ENCODE assay signal across 8 cellular contexts in the genomic region with DNA sequence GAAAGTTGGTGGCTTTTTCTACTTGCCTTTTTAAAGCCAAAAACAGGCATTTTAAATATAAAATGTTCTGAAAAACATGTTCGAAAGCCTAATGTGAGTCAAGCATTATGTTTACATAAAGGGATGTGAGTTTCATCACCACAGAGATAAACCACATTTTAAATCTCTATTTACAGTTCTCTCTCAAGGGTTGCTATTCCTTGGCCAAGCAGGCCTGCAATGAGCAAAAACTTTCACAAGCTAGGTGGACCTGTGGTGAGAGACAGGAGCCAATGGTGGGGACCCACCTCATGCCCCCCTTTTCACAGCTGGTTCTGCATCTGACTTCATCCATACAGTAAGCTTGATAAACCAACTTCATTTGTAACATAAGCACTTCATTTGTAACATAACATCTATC.
DNase-seq lines count a peak whose midpoint lies in the region; ATAC-seq and TF ChIP-seq lines count a peak whose summit lies in the region.

No MANE protein-coding gene starts in this region.

- H3K4me3 Mint-ChIP-seq in activated CD4-positive, alpha-beta memory T cell treated with anti-CD3 and anti-CD28 coated beads, Interleukin-2, amount 10 ng/mL, durations not matched to agents 7 days and 5 days = no peak overlapping the region

- no peak overlapping the region for H2BK12ac ChIP-seq in mesenchymal stem cell (ENCODE audit: low read length in 2 of 2)
- H2BK12ac ChIP-seq in neuronal stem cell (ENCODE audit: low read length) = no peak overlapping the region

- H3K14ac ChIP-seq in mesenchymal stem cell (ENCODE audit: low read length in 2 of 2) (no peak overlapping the region), neuronal stem cell (ENCODE audit: low read length) (no peak overlapping the region)

- H3K27ac Mint-ChIP-seq in activated CD4-positive, alpha-beta memory T cell treated with anti-CD3 and anti-CD28 coated beads, Interleukin-2, amount 10 ng/mL, durations not matched to agents 7 days and 5 days = peak overlapping the region; percentile 29

- no peak overlapping the region for H3K27ac ChIP-seq in AG04450 (ENCODE audit: low read depth, low read length)
- no peak overlapping the region for H3K27ac ChIP-seq in mesenchymal stem cell (ENCODE audit: low read length, poor library complexity, severe bottlenecking)
- no peak overlapping the region for H3K27ac ChIP-seq in neuronal stem cell (replicated peaks; ENCODE audit: low read length)

- no peak overlapping the region for H4K8ac ChIP-seq in mesenchymal stem cell (ENCODE audit: low read length)
- no peak overlapping the region for H4K8ac ChIP-seq in neuronal stem cell (ENCODE audit: low read depth, low read length)

- H3K4ac ChIP-seq in mesenchymal stem cell (ENCODE audit: low read depth in 1 of 2, low read length in 2 of 2) = no peak overlapping the region
- H3K4ac ChIP-seq in neuronal stem cell (ENCODE audit: low read length) = no peak overlapping the region

- no peak overlapping the region for H2AFZ ChIP-seq in mesenchymal stem cell (ENCODE audit: low read depth, low read length)
- no peak overlapping the region for H2AFZ ChIP-seq in neuronal stem cell (ENCODE audit: low read length)

- no peak overlapping the region for H3K4me3 ChIP-seq in AG04450 (ENCODE audit: low read depth, low read length)
- H3K4me3 ChIP-seq in mesenchymal stem cell (ENCODE audit: insufficient read depth in 1 of 2, low read depth in 1 of 2, low read length in 2 of 2) = peak overlapping the region in 1 of 2 experiments; percentile 6
- no peak overlapping the region for H3K4me3 ChIP-seq in neuronal stem cell (ENCODE audit: low read length in 2 of 2)

- no peak overlapping the region for H4K91ac ChIP-seq in mesenchymal stem cell (ENCODE audit: low read length)
- H4K91ac ChIP-seq in neuronal stem cell (ENCODE audit: low read depth, low read length, poor library complexity) = no peak overlapping the region

- no CpG with 5 or more reads among the region's 1 CpG for WGBS in mesenchymal stem cell
- WGBS in neuronal stem cell (ENCODE audit: extremely low coverage in 2 of 2, insufficient read length in 2 of 2, insufficient replicate concordance in 1 of 2), 2 donors = no CpG with 5 or more reads among the region's 1 CpG

- DNase-seq in AG04450 (ENCODE audit: low read depth, low spot score) (peak; percentile 80), mesenchymal stem cell (peak; percentile 90), neuronal stem cell (ENCODE audit: low spot score) (no peak), NCI-H2029 (lab: John Stamatoyannopoulos, UW) (no peak), DMS53 treated with DMSO at 0.1 percent for 48 hours (lab: John Stamatoyannopoulos, UW; ENCODE audit: unreplicated experiment) (no peak)
- peak; percentile 36 for DNase-seq in activated CD4-positive, alpha-beta memory T cell treated with anti-CD3 and anti-CD28 coated beads, Interleukin-2, amount 10 ng/mL, durations not matched to agents 7 days and 5 days

- H3K36me3 ChIP-seq in mesenchymal stem cell (ENCODE audit: control insufficient read depth in 1 of 2, insufficient read depth in 2 of 2, low read depth in 1 of 2, low read length in 2 of 2) = peaks cover 0 to 4% of the 10 kb centered on the region in 2 experiments
- peaks cover 0 to 22% of the 10 kb centered on the region in 2 donors for H3K36me3 ChIP-seq in neuronal stem cell (replicated peaks in 1 of 2; ENCODE audit: control insufficient read depth in 2 of 2, insufficient read depth in 2 of 2, low read length in 2 of 2)

- POLR2A ChIA-PET in AG04450 (lab: Yijun Ruan, JAX) = interaction anchor here (0.9 to 1.2 kb wide), 3 partner anchors 10 to 66 kb away, joined by 3 to 5 read pairs (median 4); no protein-coding TSS in a partner anchor
- POLR2A ChIA-PET in activated CD4-positive, alpha-beta memory T cell treated with anti-CD3 and anti-CD28 coated beads, Interleukin-2, amount 10 ng/mL, durations not matched to agents 7 days and 5 days (lab: Charles Lee) = interaction anchor here (0.8 to 2.0 kb wide), 3 partner anchors 9 to 65 kb away, joined by 3 to 14 read pairs (median 4); a partner anchor contains a TSS

- H3K4me2 ChIP-seq in mesenchymal stem cell (ENCODE audit: low read length, poor library complexity, severe bottlenecking) (no peak overlapping the region), neuronal stem cell (ENCODE audit: insufficient read depth, low read length, poor library complexity, severe bottlenecking) (no peak overlapping the region)

- no peaks in the 10 kb centered on the region for H3K27me3 Mint-ChIP-seq in activated CD4-positive, alpha-beta memory T cell treated with anti-CD3 and anti-CD28 coated beads, Interleukin-2, amount 10 ng/mL, durations not matched to agents 7 days and 5 days

- H2BK5ac ChIP-seq in mesenchymal stem cell (ENCODE audit: low read depth, low read length, poor library complexity, severe bottlenecking) = no peak overlapping the region
- H2BK5ac ChIP-seq in neuronal stem cell (ENCODE audit: low read length) = no peak overlapping the region

- H3K9me3 ChIP-seq in AG04450 (ENCODE audit: control insufficient read depth, insufficient read depth, low read length) = no peaks in the 10 kb centered on the region
- H3K9me3 ChIP-seq in mesenchymal stem cell (ENCODE audit: control insufficient read depth, low read length) = no peaks in the 10 kb centered on the region
- no peaks in the 10 kb centered on the region for H3K9me3 ChIP-seq in neuronal stem cell (replicated peaks in 1 of 2; ENCODE audit: control insufficient read depth in 2 of 2, insufficient read depth in 1 of 2, low read depth in 1 of 2, low read length in 2 of 2)

- peak overlapping the region; percentile 80 for H3K9ac ChIP-seq in mesenchymal stem cell (ENCODE audit: low read length)
- H3K9ac ChIP-seq in neuronal stem cell (ENCODE audit: low read depth, low read length, poor library complexity) = no peak overlapping the region

- H3K18ac ChIP-seq in mesenchymal stem cell (ENCODE audit: low read depth in 1 of 2, low read length in 2 of 2) = no peak overlapping the region
- H3K18ac ChIP-seq in neuronal stem cell (ENCODE audit: low read length) = no peak overlapping the region

- TF ChIP-seq CTCF in AG04450 (IDR thresholded peaks at IDR 0.05; ENCODE audit: low read depth, low read length) = no peak

- H3K9me3 Mint-ChIP-seq in activated CD4-positive, alpha-beta memory T cell treated with anti-CD3 and anti-CD28 coated beads, Interleukin-2, amount 10 ng/mL, durations not matched to agents 7 days and 5 days = no peaks in the 10 kb centered on the region

- H3K27me3 ChIP-seq in AG04450 (ENCODE audit: control insufficient read depth, insufficient read depth, low read length) = no peaks in the 10 kb centered on the region
- H3K27me3 ChIP-seq in mesenchymal stem cell (ENCODE audit: control insufficient read depth in 1 of 2, insufficient read depth in 1 of 2, low read length in 2 of 2) = no peaks in the 10 kb centered on the region
- H3K27me3 ChIP-seq in neuronal stem cell (ENCODE audit: control insufficient read depth in 3 of 3, insufficient read depth in 3 of 3, low read depth in 1 of 3, low read length in 3 of 3) = no peaks in the 10 kb centered on the region

- CTCF ChIA-PET in AG04450 (lab: Charles Lee) = interaction anchor here (0.6 to 0.9 kb wide), 3 partner anchors 8 to 131 kb away, joined by 3 to 4 read pairs (median 3); no protein-coding TSS in a partner anchor
- CTCF ChIA-PET in activated CD4-positive, alpha-beta memory T cell treated with anti-CD3 and anti-CD28 coated beads, Interleukin-2, amount 10 ng/mL, durations not matched to agents 7 days and 5 days (lab: Charles Lee) = interaction anchor here (1.3 to 2.5 kb wide), 2 partner anchors 63 to 69 kb away, joined by 5 to 7 read pairs; no protein-coding TSS in a partner anchor

- H3K4me1 Mint-ChIP-seq in activated CD4-positive, alpha-beta memory T cell treated with anti-CD3 and anti-CD28 coated beads, Interleukin-2, amount 10 ng/mL, durations not matched to agents 7 days and 5 days = peaks cover 45% of the 10 kb centered on the region

- H3K36me3 Mint-ChIP-seq in activated CD4-positive, alpha-beta memory T cell treated with anti-CD3 and anti-CD28 coated beads, Interleukin-2, amount 10 ng/mL, durations not matched to agents 7 days and 5 days (ENCODE audit: low read depth) = peaks cover 12% of the 10 kb centered on the region

- H2BK15ac ChIP-seq in mesenchymal stem cell (ENCODE audit: low read depth, poor library complexity, severe bottlenecking) = no peak overlapping the region
- no peak overlapping the region for H2BK15ac ChIP-seq in neuronal stem cell (ENCODE audit: low read length)

- H2AK5ac ChIP-seq in mesenchymal stem cell (ENCODE audit: low read length, severe bottlenecking) (no peak overlapping the region), neuronal stem cell (ENCODE audit: low read depth, low read length) (no peak overlapping the region)

- H3K79me1 ChIP-seq in mesenchymal stem cell (replicated peaks; ENCODE audit: low read length, poor library complexity, severe bottlenecking) (peaks cover 2% of the 10 kb centered on the region), neuronal stem cell (ENCODE audit: low read depth, low read length) (peaks cover 3% of the 10 kb centered on the region)

- H2BK120ac ChIP-seq in mesenchymal stem cell (ENCODE audit: low read depth, low read length) = no peak overlapping the region
- no peak overlapping the region for H2BK120ac ChIP-seq in neuronal stem cell (ENCODE audit: low read depth, low read length)

- ATAC-seq in GM18907 (IDR thresholded peaks at IDR 0.05; ENCODE audit: unreplicated experiment) (peak; percentile 76), HG03064 (IDR thresholded peaks at IDR 0.05; ENCODE audit: low read depth, unreplicated experiment) (peak; percentile 67)

- H3K23ac ChIP-seq in mesenchymal stem cell (ENCODE audit: low read length in 2 of 2) = no peak overlapping the region
- no peak overlapping the region for H3K23ac ChIP-seq in neuronal stem cell (ENCODE audit: low read depth, low read length, poor library complexity)

- H3K4me1 ChIP-seq in mesenchymal stem cell (ENCODE audit: control insufficient read depth, insufficient read depth, low read depth, low read length) = peaks cover 3% of the 10 kb centered on the region
- no peaks in the 10 kb centered on the region for H3K4me1 ChIP-seq in neuronal stem cell (ENCODE audit: control insufficient read depth in 2 of 2, insufficient read depth in 1 of 2, low read depth in 1 of 2, low read length in 2 of 2)

Comparison
In these comparisons a context has a peak if more than half of its experiments do, and no peak if none do; other contexts are left out.
1. DNase-seq: peak in AG04450 (single experiment), activated CD4-positive, alpha-beta memory T cell treated with anti-CD3 and anti-CD28 coated beads, Interleukin-2, amount 10 ng/mL, durations not matched to agents 7 days and 5 days (single experiment) and mesenchymal stem cell (single experiment); none in neuronal stem cell (single experiment), NCI-H2029 (single experiment) and DMS53 treated with DMSO at 0.1 percent for 48 hours (single experiment).